26 cellular contexts compared by ENCODE assay signal in genomic region chr4:89551191-89551590, GRCh38.
"Had no signal": no experiment of that assay in that cellular context is flagged by ENCODE, and none has a peak within 500 bp of the region (broad histone marks: within the 10 kb centered on the region; RNA-seq: fewer than 3 reads in every experiment).

No MANE protein-coding gene starts in this region.

- H3K9me3 Mint-ChIP-seq: effector memory CD8-positive, alpha-beta T cell; natural killer cell treated with Interleukin-12 subunit alpha and Interleukin-12 subunit beta and Interleukin-15 and Interleukin-18, amount 100 ng/mL, for 72 hours; stimulated activated effector memory CD8-positive, alpha-beta T cell treated with anti-CD3 and anti-CD28 coated beads, Interleukin-12 subunit alpha, Interleukin-12 subunit beta, amount 100 ng/mL, for 72 hours; type B pancreatic cell had no signal

- H3K9me3 ChIP-seq: colonic mucosa, esophagus squamous epithelium, mucosa of descending colon, neutrophil, right atrium auricular region, stomach, thyroid gland had no signal

- H3K79me2 ChIP-seq: parathyroid adenoma had no signal

- H3K9ac ChIP-seq: parathyroid adenoma had no signal

- ATAC-seq: effector memory CD8-positive, alpha-beta T cell; mucosa of descending colon; natural killer cell treated with Interleukin-12 subunit alpha and Interleukin-12 subunit beta and Interleukin-15 and Interleukin-18, amount 100 ng/mL, for 72 hours; sciatic nerve; stimulated activated effector memory CD8-positive, alpha-beta T cell treated with anti-CD3 and anti-CD28 coated beads, Interleukin-12 subunit alpha, Interleukin-12 subunit beta, amount 100 ng/mL, for 72 hours had no signal

- H3K27ac ChIP-seq: colonic mucosa, esophagus squamous epithelium, neutrophil, parathyroid adenoma, right atrium auricular region, stomach, thyroid gland had no signal

- H3K4me1 ChIP-seq: colonic mucosa, esophagus squamous epithelium, parathyroid adenoma, right atrium auricular region, stomach, thyroid gland had no signal

- H3K27ac Mint-ChIP-seq: effector memory CD8-positive, alpha-beta T cell; mesothelial cell of epicardium; naive B cell; natural killer cell treated with Interleukin-12 subunit alpha and Interleukin-12 subunit beta and Interleukin-15 and Interleukin-18, amount 100 ng/mL, for 72 hours; progenitor cell of endocrine pancreas; stimulated activated effector memory CD8-positive, alpha-beta T cell treated with anti-CD3 and anti-CD28 coated beads, Interleukin-12 subunit alpha, Interleukin-12 subunit beta, amount 100 ng/mL, for 72 hours; type B pancreatic cell had no signal

- H3K36me3 Mint-ChIP-seq: mesothelial cell of epicardium; naive B cell; natural killer cell treated with Interleukin-12 subunit alpha and Interleukin-12 subunit beta and Interleukin-15 and Interleukin-18, amount 100 ng/mL, for 72 hours; stimulated activated effector memory CD8-positive, alpha-beta T cell treated with anti-CD3 and anti-CD28 coated beads, Interleukin-12 subunit alpha, Interleukin-12 subunit beta, amount 100 ng/mL, for 72 hours; type B pancreatic cell had no signal

- H3K36me3 ChIP-seq: colonic mucosa, esophagus squamous epithelium, neutrophil, right atrium auricular region, stomach, thyroid gland had no signal

- H2AFZ ChIP-seq: parathyroid adenoma had no signal

- H3K27me3 Mint-ChIP-seq: effector memory CD8-positive, alpha-beta T cell; naive B cell; progenitor cell of endocrine pancreas; type B pancreatic cell had no signal

- H3K4me3 ChIP-seq: colonic mucosa, esophagus squamous epithelium, lung, mucosa of descending colon, right atrium auricular region, stomach, thyroid gland had no signal

- H3K27me3 ChIP-seq: colonic mucosa, esophagus squamous epithelium, neutrophil, right atrium auricular region, stomach, thyroid gland had no signal

- DNase-seq: colonic mucosa; dermis blood vessel endothelial cell; effector memory CD8-positive, alpha-beta T cell; erythroblast; esophagus squamous epithelium; foreskin melanocyte; mesenchymal stem cell; mucosa of descending colon; naive B cell; stimulated activated CD4-positive, alpha-beta T cell treated with anti-CD3 and anti-CD28 coated beads, Interleukin-2, amount 100 ng/mL, for 24 hours; stimulated activated CD4-positive, alpha-beta T cell treated with anti-CD3 and anti-CD28 coated beads, Interleukin-4, amount 100 ng/mL, for 24 hours; stimulated activated naive CD4-positive, alpha-beta T cell treated with Interleukin-2 at 50 U/mL for 16 hours; stomach; thyroid gland had no signal

- H3K4me1 Mint-ChIP-seq: central memory CD8-positive, alpha-beta T cell; mesothelial cell of epicardium; naive B cell; neural crest cell; stimulated activated effector memory CD8-positive, alpha-beta T cell treated with anti-CD3 and anti-CD28 coated beads, Interleukin-12 subunit alpha, Interleukin-12 subunit beta, amount 100 ng/mL, for 72 hours had no signal

- H3K4me3 Mint-ChIP-seq: central memory CD8-positive, alpha-beta T cell; effector memory CD8-positive, alpha-beta T cell; mesothelial cell of epicardium; naive B cell; natural killer cell treated with Interleukin-12 subunit alpha and Interleukin-12 subunit beta and Interleukin-15 and Interleukin-18, amount 100 ng/mL, for 72 hours; neural crest cell; stimulated activated effector memory CD8-positive, alpha-beta T cell treated with anti-CD3 and anti-CD28 coated beads, Interleukin-12 subunit alpha, Interleukin-12 subunit beta, amount 100 ng/mL, for 72 hours; type B pancreatic cell had no signal
